In the genomic region with DNA sequence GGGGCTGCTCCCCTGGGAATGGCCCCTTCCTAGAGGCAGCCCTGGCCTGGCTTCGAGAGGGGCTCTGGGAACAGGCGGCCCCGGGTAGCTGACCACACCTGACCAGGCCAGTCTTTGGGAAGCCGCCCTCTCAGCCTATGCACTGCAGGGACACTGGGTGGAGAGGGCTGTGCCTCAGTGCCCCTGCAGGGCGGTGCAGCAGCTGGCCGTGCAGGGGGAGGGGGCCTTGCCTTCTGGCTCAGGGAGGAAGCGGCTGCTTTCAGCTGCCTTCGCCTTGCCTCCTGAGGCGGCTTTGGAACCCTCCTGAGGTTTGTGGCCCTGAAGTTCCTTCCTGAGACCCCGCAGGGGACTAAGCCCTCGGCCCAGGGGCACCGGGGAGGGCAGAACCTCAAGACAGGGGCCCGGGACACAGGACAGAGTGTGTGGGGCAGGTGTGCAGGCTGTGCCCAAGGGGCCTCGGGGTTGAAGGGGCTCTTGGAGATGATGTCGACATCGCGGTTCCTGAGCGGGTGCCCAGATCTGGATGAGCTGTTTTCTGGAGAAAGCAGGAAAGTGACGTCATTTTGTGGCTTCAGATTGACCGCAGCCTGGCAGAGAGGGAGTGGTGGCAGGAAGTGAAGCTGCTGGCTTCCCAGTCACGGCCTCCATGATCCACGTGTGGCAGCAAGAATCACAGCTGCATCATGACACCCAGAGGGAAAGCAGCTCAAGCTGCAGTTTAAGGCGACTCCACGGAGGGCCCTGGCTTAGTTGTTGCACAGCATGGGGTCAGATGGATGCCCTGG, we compare ENCODE assay signal across 8 cellular contexts. TPM values are rescaled to one million over a fixed set of nuclear protein-coding genes. Genes with fewer than 3 reads are reported as not detected.
A peak's percentile ranks its signal among the peaks of the same experiment; 100 is the strongest.
DNase-seq lines count a peak whose midpoint lies in the region; ATAC-seq, FAIRE-seq and TF ChIP-seq lines count a peak whose summit lies in the region.

No MANE protein-coding gene starts in this region.

- DNase-seq in HT-29 (ENCODE audit: low spot score) (peak; percentile 71), T-helper 9 cell (peak; percentile 80), astrocyte (ENCODE audit: low read depth) (peak; percentile 99), kidney (peak; percentile 88), NK-92 (lab: John Stamatoyannopoulos, UW; ENCODE audit: unreplicated experiment) (no peak)
- DNase-seq in stimulated activated CD4-positive, alpha-beta T cell treated with anti-CD3 and anti-CD28 coated beads, Interleukin-4, amount 100 ng/mL, for 1 hour = peak; percentile 77

- H3K4me1 ChIP-seq in astrocyte (ENCODE audit: insufficient read depth, low read length) (peaks cover 35% of the 10 kb centered on the region), kidney (ENCODE audit: control insufficient read depth in 1 of 2, insufficient read depth in 1 of 2, low read depth in 1 of 2, low read length in 2 of 2) (peaks cover 0 to 16% of the 10 kb centered on the region in 2 donors)

- no peaks in the 10 kb centered on the region for H3K36me3 Mint-ChIP-seq in astrocyte (ENCODE audit: low read depth, unreplicated experiment)

- H3K4me3 Mint-ChIP-seq in astrocyte (ENCODE audit: unreplicated experiment) = peak overlapping the region; percentile 55

- peak overlapping the region; percentile 48 for H3K27ac Mint-ChIP-seq in astrocyte (ENCODE audit: unreplicated experiment)

- peaks cover 9% of the 10 kb centered on the region for H3K4me1 Mint-ChIP-seq in astrocyte (ENCODE audit: low read depth, unreplicated experiment)

- H3K9ac ChIP-seq in astrocyte (ENCODE audit: low read length) (peak overlapping the region; percentile 17), kidney (ENCODE audit: low read length in 2 of 2) (no peak overlapping the region)

- no peaks in the 10 kb centered on the region for H3K9me3 Mint-ChIP-seq in astrocyte (ENCODE audit: unreplicated experiment)

- H3K27ac ChIP-seq in astrocyte (ENCODE audit: low read depth, low read length) (peak overlapping the region; percentile 64), kidney (ENCODE audit: low read depth in 2 of 2, low read length in 2 of 2) (no peak overlapping the region)

- ATAC-seq in GM21447 (IDR thresholded peaks at IDR 0.05; ENCODE audit: unreplicated experiment) = no peak
- ATAC-seq in GM21786 (IDR thresholded peaks at IDR 0.05; ENCODE audit: unreplicated experiment) = no peak

- intact Hi-C loops in kidney (cut with DNase I) = no loop called here

- H3K4me3 ChIP-seq in astrocyte (ENCODE audit: insufficient read depth, low read depth, low read length) (peak overlapping the region; percentile 2), kidney (ENCODE audit: low read length in 2 of 2) (no peak overlapping the region)

- H3K4me2 ChIP-seq in astrocyte (ENCODE audit: low read length) = peak overlapping the region; percentile 51

- H3K9me3 ChIP-seq in astrocyte (ENCODE audit: insufficient read depth, low read depth, low read length) (no peaks in the 10 kb centered on the region), kidney (ENCODE audit: control insufficient read depth in 1 of 2, low read length in 2 of 2) (no peaks in the 10 kb centered on the region)

- no peak for TF ChIP-seq CTCF in astrocyte (IDR thresholded peaks at IDR 0.05; ENCODE audit: insufficient read depth, low read depth, low read length)
- TF ChIP-seq CTCF in kidney (IDR thresholded peaks at IDR 0.05; ENCODE audit: borderline replicate concordance, extremely low read depth, insufficient read depth) = no peak

- H3K36me3 ChIP-seq in astrocyte (ENCODE audit: insufficient read depth, low read length) (no peaks in the 10 kb centered on the region), kidney (ENCODE audit: control insufficient read depth in 1 of 2, insufficient read depth in 2 of 2, low read length in 2 of 2) (no peaks in the 10 kb centered on the region)

- H3K79me2 ChIP-seq in astrocyte (ENCODE audit: insufficient read depth, low read length) = no peaks in the 10 kb centered on the region

- H4K20me1 ChIP-seq in astrocyte (ENCODE audit: insufficient read depth, low read length) = no peaks in the 10 kb centered on the region

- H3K27me3 ChIP-seq in astrocyte (ENCODE audit: insufficient read depth, low read length) = peaks cover 2% of the 10 kb centered on the region

- FAIRE-seq in astrocyte (lab: Jason Lieb, UNC) (peak; percentile 99), kidney (lab: Jason Lieb, UNC) (no peak)

- H2AFZ ChIP-seq in astrocyte (ENCODE audit: low read depth, low read length) = peak overlapping the region; percentile 3

- H3K27me3 Mint-ChIP-seq in astrocyte (ENCODE audit: low read depth, unreplicated experiment) = peaks cover 25% of the 10 kb centered on the region

RNA-seq across cellular contexts. Expression of a gene that starts 17.7 kb away (rescaled TPM):
- total RNA-seq in HT-29 (2014; rRNA removed; shearing (Covaris generic)) = 73.5 and 78.5 TPM in 2 replicates
- total RNA-seq in astrocyte = 1.7 and 4.6 TPM in 2 replicates
- 16.6 TPM for total RNA-seq in kidney
- polyA plus RNA-seq in kidney (ENCODE audit: insufficient read depth, low read depth, low replicate concordance) = 3.4 TPM

RNA-seq across cellular contexts. Expression of a gene that starts 21.4 kb away (rescaled TPM):
- total RNA-seq in HT-29 (2014; rRNA removed; shearing (Covaris generic)) = not detected in 2 replicates
- total RNA-seq in astrocyte (0.11 TPM in 1 of 2 replicates, not detected in the other), kidney (3.3 TPM)
- polyA plus RNA-seq in kidney (ENCODE audit: insufficient read depth, low read depth, low replicate concordance) = 0.39 TPM

RNA-seq across cellular contexts. Expression of a gene that starts 29.0 kb away (rescaled TPM):
- total RNA-seq in HT-29 (2014; rRNA removed; shearing (Covaris generic)) = not detected in 2 replicates
- total RNA-seq in astrocyte (0.18 TPM in 1 of 2 replicates, not detected in the other), kidney (not detected)
- not detected for polyA plus RNA-seq in kidney (ENCODE audit: insufficient read depth, low read depth, low replicate concordance)

RNA-seq across cellular contexts. Expression of a gene that starts 49.7 kb away (rescaled TPM):
- total RNA-seq in HT-29 (2014; rRNA removed; shearing (Covaris generic)) = 87.7 and 88.4 TPM in 2 replicates
- 56.2 and 57.8 TPM in 2 replicates for total RNA-seq in astrocyte
- 61.4 TPM for total RNA-seq in kidney
- polyA plus RNA-seq in kidney (ENCODE audit: insufficient read depth, low read depth, low replicate concordance) = 93.3 TPM

RNA-seq across cellular contexts. Expression of a gene that starts 49.7 kb away (rescaled TPM):
- 80.3 and 102 TPM in 2 replicates for total RNA-seq in HT-29 (2014; rRNA removed; shearing (Covaris generic))
- 23.8 and 25.5 TPM in 2 replicates for total RNA-seq in astrocyte
- 35.6 TPM for total RNA-seq in kidney
- polyA plus RNA-seq in kidney (ENCODE audit: insufficient read depth, low read depth, low replicate concordance) = 50.7 TPM
